8 cellular contexts compared by ENCODE assay signal in the genomic region with DNA sequence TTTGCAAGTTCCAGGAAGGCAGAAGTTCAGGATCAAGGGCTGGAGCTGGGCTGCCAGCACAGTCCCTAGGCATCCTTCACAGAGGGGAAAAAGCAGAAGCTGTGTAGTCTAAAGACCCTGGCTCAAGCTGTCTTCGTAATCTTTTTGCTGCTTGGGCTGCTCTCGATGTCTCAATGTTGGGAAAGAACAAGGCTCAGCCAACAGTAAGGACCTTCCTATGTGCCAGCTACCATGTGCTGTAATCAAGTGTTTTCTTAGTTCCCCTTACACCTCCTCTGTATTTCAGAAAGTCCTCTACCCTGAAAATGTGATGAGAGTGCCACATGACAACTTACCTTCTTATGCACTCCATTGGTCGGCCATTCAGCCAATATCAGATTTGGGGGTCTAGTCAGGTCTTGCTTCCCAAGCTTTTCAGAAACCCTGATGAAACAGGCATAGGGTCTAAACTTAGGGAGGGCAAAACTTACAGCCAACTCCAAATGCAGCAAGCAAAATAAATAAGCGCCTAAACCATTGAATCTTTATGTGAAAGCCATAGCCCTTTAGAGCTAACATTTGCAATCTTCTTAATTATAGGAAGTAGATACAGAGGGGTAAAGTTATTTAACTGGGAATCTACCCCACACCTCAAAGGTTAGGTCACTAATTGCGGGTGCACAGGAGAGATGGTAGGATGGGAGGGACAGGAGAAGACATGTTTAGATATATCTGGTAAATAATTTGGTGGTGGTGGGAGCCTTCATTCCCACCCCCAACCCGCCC. TPM values are rescaled to one million over a fixed set of nuclear protein-coding genes. Genes with fewer than 3 reads are reported as not detected.
DNase-seq lines count a peak whose midpoint lies in the region; ATAC-seq and TF ChIP-seq lines count a peak whose summit lies in the region.

No MANE protein-coding gene starts in this region.

- ATAC-seq in GM18868 (IDR thresholded peaks at IDR 0.05; ENCODE audit: unreplicated experiment): peak; percentile 11

- POLR2A ChIA-PET in HEK293T (lab: Yijun Ruan, JAX): interaction anchor here (1.1 to 1.2 kb wide), 2 partner anchors 8 to 10 kb away, joined by 3 to 4 read pairs; no protein-coding TSS in a partner anchor

- intact Hi-C loops in breast epithelium (cut with DNase I; ENCODE audit: low total_unique reads): loop anchor here (5.0 kb wide), 1 partner anchor 684 kb away; no protein-coding TSS in a partner anchor

- H3K9me3 ChIP-seq in MG63 (no peaks in the 10 kb centered on the region), breast epithelium (no peaks in the 10 kb centered on the region), neutrophil (no peaks in the 10 kb centered on the region)

- TF ChIP-seq CTCF in AG10803 (conservative IDR thresholded peaks at IDR 0.05; ENCODE audit: low read length) (no peak), breast epithelium (IDR thresholded peaks at IDR 0.05) (no peak), neutrophil (IDR thresholded peaks at IDR 0.05) (no peak)

- no peaks in the 10 kb centered on the region for H3K36me3 ChIP-seq in MG63
- H3K36me3 ChIP-seq in breast epithelium: no peaks in the 10 kb centered on the region
- H3K36me3 ChIP-seq in neutrophil: peaks cover 3% of the 10 kb centered on the region

- TF ChIP-seq POLR2A in breast epithelium (IDR thresholded peaks at IDR 0.05): no peak

- CTCF ChIA-PET in HEK293T (lab: Yijun Ruan, JAX): interaction anchor here (0.6 kb wide), 1 partner anchor 1023 kb away, joined by 3 read pairs; no protein-coding TSS in a partner anchor

- no peaks in the 10 kb centered on the region for H3K4me1 ChIP-seq in breast epithelium
- H3K4me1 ChIP-seq in neutrophil (ENCODE audit: control insufficient read depth in 1 of 2, insufficient read depth in 1 of 2, low read depth in 1 of 2, low read length in 1 of 2): peaks cover 84 to 87% of the 10 kb centered on the region in 2 experiments

- H3K4me3 ChIP-seq in AG10803 (ENCODE audit: low read length) (peak overlapping the region; percentile 73), MG63 (peak overlapping the region; percentile 54), breast epithelium (peak overlapping the region; percentile 93 to 99 (median 96)), neutrophil (ENCODE audit: low read depth in 1 of 2, low read length in 1 of 2) (peak overlapping the region; percentile 90 to 97)

- H3K27ac ChIP-seq in breast epithelium (peak overlapping the region; percentile 97), neutrophil (peak overlapping the region; percentile 99)

- H3K27me3 ChIP-seq in MG63 (no peaks in the 10 kb centered on the region), breast epithelium (no peaks in the 10 kb centered on the region), neutrophil (no peaks in the 10 kb centered on the region)

- DNase-seq in AG10803 (ENCODE audit: low read depth) (no peak), MG63 (no peak), breast epithelium (ENCODE audit: low spot score in 2 of 2) (no peak), HEK293T (ENCODE audit: extremely low spot score) (no peak), ecto neural progenitor cell (ENCODE audit: low spot score) (no peak), Ammon's horn (ENCODE audit: low spot score) (no peak)

TF ChIP-seq in HEK293T, 16 proteins besides CTCF, POLR2A, EP300 and RAD21:
- TF ChIP-seq FOXM1 (IDR thresholded peaks at IDR 0.05; ENCODE audit: borderline replicate concordance) (no peak), FOXK2 (IDR thresholded peaks at IDR 0.05) (no peak), PKNOX1 (IDR thresholded peaks at IDR 0.05) (no peak), CTBP1 (IDR thresholded peaks at IDR 0.05; ENCODE audit: borderline replicate concordance) (no peak), ZNF384 (IDR thresholded peaks at IDR 0.05) (no peak), BHLHE40 (IDR thresholded peaks at IDR 0.05; ENCODE audit: borderline replicate concordance) (no peak), SP1 (IDR thresholded peaks at IDR 0.05) (no peak), ELF4 (IDR thresholded peaks at IDR 0.05) (no peak), SUZ12 (IDR thresholded peaks at IDR 0.05) (no peak), LEF1 (IDR thresholded peaks at IDR 0.05; ENCODE audit: borderline replicate concordance) (no peak), FOXA1 (IDR thresholded peaks at IDR 0.05) (no peak), L3MBTL2 (conservative IDR thresholded peaks at IDR 0.05) (no peak), ARNT (IDR thresholded peaks at IDR 0.05) (no peak), TARDBP (IDR thresholded peaks at IDR 0.05) (no peak), HDGF (IDR thresholded peaks at IDR 0.05; ENCODE audit: borderline replicate concordance) (no peak), NFRKB (IDR thresholded peaks at IDR 0.05) (no peak)
TF ChIP-seq in HEK293T: peak in this region for 0.

RNA-seq across cellular contexts. Expression of gene EDEM1, which starts 1.2 kb away (rescaled TPM):
- total RNA-seq in MG63 (2014; rRNA removed; shearing (Covaris generic); ENCODE audit: low replicate concordance): 11.0 and 20.5 TPM in 2 replicates
- total RNA-seq in breast epithelium: 10 to 100 TPM; 34.9 to 45.8 (median 42.6) TPM
